20 cellular contexts compared by ENCODE assay signal in genomic region chr1:186311375-186312051, GRCh38. TPM values are rescaled to one million over a fixed set of nuclear protein-coding genes. Genes with fewer than 3 reads are reported as not detected.
DNase-seq lines count a peak whose midpoint lies in the region; ATAC-seq and TF ChIP-seq lines count a peak whose summit lies in the region.
"Had no signal": no experiment of that assay in that cellular context is flagged by ENCODE, and none has a peak within 500 bp of the region (broad histone marks: within the 10 kb centered on the region; RNA-seq: fewer than 3 reads in every experiment).

No MANE protein-coding gene starts in this region.

- peaks cover 20% of the 10 kb centered on the region for H3K4me1 Mint-ChIP-seq in activated naive CD4-positive, alpha-beta T cell treated with anti-CD3 and anti-CD28 coated beads for 36 hours (ENCODE audit: low read depth)
- H3K4me1 Mint-ChIP-seq: B cell had no signal

- no peak for ATAC-seq in left lung

- H3K36me3 Mint-ChIP-seq in activated naive CD4-positive, alpha-beta T cell treated with anti-CD3 and anti-CD28 coated beads for 36 hours (ENCODE audit: low read depth), result peaks cover 42% of the 10 kb centered on the region

- H3K4me3 Mint-ChIP-seq in activated naive CD4-positive, alpha-beta T cell treated with anti-CD3 and anti-CD28 coated beads for 36 hours, result no peak overlapping the region
- H3K4me3 Mint-ChIP-seq: B cell; CD4-positive, alpha-beta T cell; CD8-positive, alpha-beta memory T cell; HFFc6 had no signal

- TF ChIP-seq CTCF in left lung (IDR thresholded peaks at IDR 0.05), result no peak

- no peaks in the 10 kb centered on the region for H3K27me3 ChIP-seq in left lung
- H3K27me3 ChIP-seq: BLaER1 had no signal

- H3K27ac ChIP-seq in left lung, result no peak overlapping the region
- H3K27ac ChIP-seq: 22Rv1, BLaER1, C4-2B had no signal

- H3K27ac Mint-ChIP-seq in activated naive CD4-positive, alpha-beta T cell treated with anti-CD3 and anti-CD28 coated beads for 36 hours, result peak overlapping the region; percentile 51
- H3K27ac Mint-ChIP-seq: B cell; CD4-positive, alpha-beta T cell; HFFc6 had no signal

- DNase-seq in activated naive CD4-positive, alpha-beta T cell treated with anti-CD3 and anti-CD28 coated beads for 36 hours, result no peak
- no peak for DNase-seq in activated naive CD4-positive, alpha-beta T cell (lab: John Stamatoyannopoulos, UW)
- DNase-seq in OCI-M1 (lab: John Stamatoyannopoulos, UW), result peak; percentile 65
- DNase-seq in erythroblast (lab: John Stamatoyannopoulos, UW), result peak; percentile 51 to 71
- no peak for DNase-seq in mucosa of gallbladder (ENCODE audit: low spot score)
- DNase-seq in cortex of kidney (lab: John Stamatoyannopoulos, UW), result no peak
- DNase-seq in left lung, result no peak
- DNase-seq: CD4-positive, alpha-beta T cell; CD8-positive, alpha-beta memory T cell; DMS 273 treated with DMSO at 0.1 percent for 48 hours; DMS79; EL; GF-D8; GOT3; HFFc6 had no signal

- CTCF ChIA-PET in activated naive CD4-positive, alpha-beta T cell treated with anti-CD3 and anti-CD28 coated beads for 36 hours (lab: Charles Lee), result interaction anchor here (1.0 to 1.4 kb wide), 3 partner anchors 10 to 14 kb away, joined by 3 to 5 read pairs (median 3); no protein-coding TSS in a partner anchor

- no peak for TF ChIP-seq POLR2A in erythroblast (IDR thresholded peaks at IDR 0.05; ENCODE audit: low read length)

- no peak overlapping the region for H3K4me3 ChIP-seq in left lung
- H3K4me3 ChIP-seq: BLaER1, HAP-1 had no signal

- H3K4me1 ChIP-seq in left lung, result no peaks in the 10 kb centered on the region
- H3K4me1 ChIP-seq: BLaER1, HAP-1 had no signal

- H3K27me3 Mint-ChIP-seq in activated naive CD4-positive, alpha-beta T cell treated with anti-CD3 and anti-CD28 coated beads for 36 hours (ENCODE audit: low read depth), result no peaks in the 10 kb centered on the region
- H3K27me3 Mint-ChIP-seq: B cell; CD4-positive, alpha-beta T cell; CD8-positive, alpha-beta memory T cell had no signal

- no peaks in the 10 kb centered on the region for H3K9me3 Mint-ChIP-seq in activated naive CD4-positive, alpha-beta T cell treated with anti-CD3 and anti-CD28 coated beads for 36 hours
- H3K9me3 Mint-ChIP-seq: CD8-positive, alpha-beta memory T cell; HFFc6 had no signal

- H3K36me3 ChIP-seq in left lung, result peaks cover 12 to 64% of the 10 kb centered on the region in 2 donors

- intact Hi-C loops in activated naive CD4-positive, alpha-beta T cell treated with anti-CD3 and anti-CD28 coated beads for 36 hours (cut with micrococcal nuclease), result no loop called here
- intact Hi-C loops in left lung (cut with DNase I), result no loop called here

- H3K9me3 ChIP-seq in left lung, result no peaks in the 10 kb centered on the region
- H3K9me3 ChIP-seq: BLaER1, HAP-1 had no signal

RNA-seq across cellular contexts. Expression of gene PRG4, which starts 15.4 kb away (rescaled TPM):
- total RNA-seq in activated naive CD4-positive, alpha-beta T cell treated with anti-CD3 and anti-CD28 coated beads for 36 hours, result 10 to 100 TPM; 83.8 to 86.8 TPM
- 0.20 TPM for total RNA-seq in mucosa of gallbladder
- 1 to 10 TPM; 6.7 to 9.9 TPM for total RNA-seq in left lung

Comparison
In these comparisons a context has a peak if more than half of its experiments do, and no peak if none do; other contexts are left out.
1. DNase-seq: peak in OCI-M1 (single experiment) and erythroblast (2 of 2); none in activated naive CD4-positive, alpha-beta T cell treated with anti-CD3 and anti-CD28 coated beads for 36 hours (single experiment), activated naive CD4-positive, alpha-beta T cell (0 of 4), mucosa of gallbladder (single experiment), cortex of kidney (single experiment) and left lung (0 of 2).
2. RNA of gene PRG4, which starts 15.4 kb away (total RNA-seq): 83.8 to 86.8 TPM in activated naive CD4-positive, alpha-beta T cell treated with anti-CD3 and anti-CD28 coated beads for 36 hours; 6.7 to 9.9 TPM in left lung and 0.20 TPM in mucosa of gallbladder (single experiment); every median in the first group is over 4 times any median in the second.